ENCODE assay signal across 14 cellular contexts in the genomic region with DNA sequence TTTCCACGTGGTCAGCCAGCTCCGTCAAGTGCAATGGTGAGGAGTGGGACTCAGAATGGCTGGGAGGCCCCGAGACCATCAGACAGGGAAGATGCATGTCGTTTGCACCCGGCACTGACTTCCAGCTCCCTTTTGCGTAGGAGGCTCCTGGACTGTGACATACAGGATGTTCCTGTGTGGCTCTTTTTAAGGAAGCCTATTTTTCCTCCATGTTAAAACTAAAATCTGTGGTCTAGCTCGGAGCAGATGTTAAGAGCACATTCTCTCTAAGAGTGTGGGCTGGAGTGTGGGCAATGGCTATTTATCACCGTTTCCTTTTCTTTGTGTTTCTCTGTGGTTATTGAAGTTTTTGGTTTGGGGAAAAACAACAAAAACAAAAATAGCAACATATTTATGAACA. TPM values are rescaled to one million over a fixed set of nuclear protein-coding genes. Genes with fewer than 3 reads are reported as not detected.
DNase-seq lines count a peak whose midpoint lies in the region; ATAC-seq and TF ChIP-seq lines count a peak whose summit lies in the region.
"Had no signal": no experiment of that assay in that cellular context is flagged by ENCODE, and none has a peak within 500 bp of the region (broad histone marks: within the 10 kb centered on the region; RNA-seq: fewer than 3 reads in every experiment).

No MANE protein-coding gene starts in this region.

- H3K4me1 Mint-ChIP-seq in central memory CD8-positive, alpha-beta T cell: peaks cover 28% of the 10 kb centered on the region
- H3K4me1 Mint-ChIP-seq in naive B cell (peaks cover 32 to 38% (median 33%) of the 10 kb centered on the region in 3 donors), WTC11 (no peaks in the 10 kb centered on the region; the same call in none of the 2 replicates)

- H3K4me1 ChIP-seq in heart right ventricle: peaks cover 0 to 27% (median 4%) of the 10 kb centered on the region in 9 donors
- peaks cover 0 to 5% of the 10 kb centered on the region in 2 donors for H3K4me1 ChIP-seq in right atrium auricular region
- H3K4me1 ChIP-seq: uterus had no signal

- no peaks in the 10 kb centered on the region for H3K27me3 Mint-ChIP-seq in central memory CD8-positive, alpha-beta T cell
- H3K27me3 Mint-ChIP-seq in naive B cell (no peaks in the 10 kb centered on the region), WTC11 (ENCODE audit: low read depth) (no peaks in the 10 kb centered on the region)

- H3K27ac ChIP-seq in heart right ventricle (peak overlapping the region in 6 of 10 donors; percentile 10 to 77 (median 40)), right atrium auricular region (peak overlapping the region in 1 of 2 donors; percentile 23)

- no peak for DNase-seq in heart right ventricle
- DNase-seq in right atrium auricular region (ENCODE audit: low spot score): no peak
- no peak for DNase-seq in central memory CD8-positive, alpha-beta T cell (ENCODE audit: low spot score in 2 of 2)
- DNase-seq in naive B cell: no peak
- no peak for DNase-seq in HK-2 (ENCODE audit: unreplicated experiment)
- no peak for DNase-seq in WTC11 (ENCODE audit: low spot score)
- DNase-seq: EL, NCI-H226 had no signal

- H3K27ac Mint-ChIP-seq in central memory CD8-positive, alpha-beta T cell (ENCODE audit: low read depth): peak overlapping the region; percentile 26
- H3K27ac Mint-ChIP-seq in naive B cell (peak overlapping the region in 2 of 6 donors; percentile 7 to 69), WTC11 (no peak overlapping the region)

- peak in 5 of 8 donors; percentile 49 to 76 (median 61) for ATAC-seq in heart right ventricle
- ATAC-seq in central memory CD8-positive, alpha-beta T cell (replicated peaks; ENCODE audit: extremely low read depth, poor library complexity, severe bottlenecking): no peak
- no peak for ATAC-seq in naive B cell (ENCODE audit: low read depth in 2 of 2)
- no peak for ATAC-seq in HG02840 (IDR thresholded peaks at IDR 0.05; ENCODE audit: low FRiP score, unreplicated experiment)
- ATAC-seq in GM19351 (IDR thresholded peaks at IDR 0.05; ENCODE audit: unreplicated experiment): no peak
- ATAC-seq in WTC11: no peak

- H3K9me3 ChIP-seq in heart right ventricle (no peaks in the 10 kb centered on the region), right atrium auricular region (no peaks in the 10 kb centered on the region)
- H3K9me3 ChIP-seq: uterus had no signal

- CTCF ChIA-PET in WTC11 (lab: Charles Lee): interaction anchor here (0.7 to 1.6 kb wide), 8 partner anchors 8 to 357 kb away, joined by 3 to 5 read pairs (median 3); partner anchors contain the start of gene RNF141

- H3K36me3 ChIP-seq in heart right ventricle: no peaks in the 10 kb centered on the region
- no peaks in the 10 kb centered on the region for H3K36me3 ChIP-seq in right atrium auricular region
- H3K36me3 ChIP-seq: uterus had no signal

- H3K4me3 ChIP-seq in heart right ventricle: no peak overlapping the region
- H3K4me3 ChIP-seq in right atrium auricular region: no peak overlapping the region
- H3K4me3 ChIP-seq: uterus had no signal

- intact Hi-C loops in heart right ventricle (cut with DNase I): loop anchor here in 2 of 10 donors (5.0 kb wide), 3 partner anchors 238 to 323 kb away; no protein-coding TSS in a partner anchor

- 41 to 45% methylated on average over 8 of the region's 8 CpGs for WGBS in heart right ventricle, 2 donors

- peak overlapping the region; percentile 27 for H3K4me3 Mint-ChIP-seq in central memory CD8-positive, alpha-beta T cell
- H3K4me3 Mint-ChIP-seq in naive B cell (peak overlapping the region in 6 of 8 donors; percentile 35 to 86 (median 69)), WTC11 (no peak overlapping the region)

- H3K27me3 ChIP-seq in heart right ventricle (no peaks in the 10 kb centered on the region), right atrium auricular region (no peaks in the 10 kb centered on the region)
- H3K27me3 ChIP-seq: uterus had no signal

- POLR2A ChIA-PET in WTC11 (lab: Charles Lee): no interaction called here

- no peaks in the 10 kb centered on the region for H3K36me3 Mint-ChIP-seq in central memory CD8-positive, alpha-beta T cell (ENCODE audit: insufficient read depth)
- no peaks in the 10 kb centered on the region for H3K36me3 Mint-ChIP-seq in naive B cell
- H3K36me3 Mint-ChIP-seq in WTC11: no peaks in the 10 kb centered on the region
- H3K36me3 Mint-ChIP-seq: activated naive CD4-positive, alpha-beta T cell treated with anti-CD3 and anti-CD28 coated beads, Interleukin-2, amount 10 ng/mL, durations not matched to agents 7 days and 5 days; naive thymus-derived CD4-positive, alpha-beta T cell had no signal

- no peak for TF ChIP-seq CTCF in heart right ventricle (IDR thresholded peaks at IDR 0.05)
- TF ChIP-seq CTCF in right atrium auricular region (IDR thresholded peaks at IDR 0.05): no peak
- no peak for TF ChIP-seq CTCF in WTC11 (IDR thresholded peaks at IDR 0.05)

- no peaks in the 10 kb centered on the region for H3K9me3 Mint-ChIP-seq in central memory CD8-positive, alpha-beta T cell
- no peaks in the 10 kb centered on the region for H3K9me3 Mint-ChIP-seq in naive B cell
- H3K9me3 Mint-ChIP-seq in WTC11: 0 out of 2 replicates have a peak, but pooled peaks cover 3% of the 10 kb centered on the region
- H3K9me3 Mint-ChIP-seq: activated CD4-positive, alpha-beta T cell treated with anti-CD3 and anti-CD28 coated beads, Interleukin-2, amount 10 ng/mL, durations not matched to agents 24 days and 14 days; activated naive CD4-positive, alpha-beta T cell treated with anti-CD3 and anti-CD28 coated beads, Interleukin-2, amount 10 ng/mL, durations not matched to agents 7 days and 5 days; naive thymus-derived CD4-positive, alpha-beta T cell had no signal

TF ChIP-seq in WTC11, 78 proteins besides CTCF, POLR2A, EP300 and RAD21:
- no peak for TF ChIP-seq CDX4 (CRISPR knock-in tag; IDR thresholded peaks at IDR 0.05; ENCODE audit: borderline replicate concordance)
- TF ChIP-seq CREM (CRISPR knock-in tag; IDR thresholded peaks at IDR 0.05): no peak
- no peak for TF ChIP-seq AFF4 (CRISPR knock-in tag; IDR thresholded peaks at IDR 0.05; ENCODE audit: borderline replicate concordance)
- no peak for TF ChIP-seq NFATC4 (CRISPR knock-in tag; IDR thresholded peaks at IDR 0.05)
TF ChIP-seq in WTC11: peak in this region for 0.

RNA-seq across cellular contexts. Expression of gene AMPD3, which starts 40.9 kb away (rescaled TPM):
- total RNA-seq in heart right ventricle: 1 to 10 TPM; 1.4 to 8.7 (median 2.6) TPM
- 1 to 10 TPM in 1 of 2 donors, under 1 TPM in 1; 0.59 to 1.2 TPM for polyA plus RNA-seq in heart right ventricle
- 1 to 10 TPM; 2.8 to 5.3 TPM for total RNA-seq in right atrium auricular region
- 10 to 100 TPM; 20.2 to 35.5 (median 27.3) TPM for polyA plus RNA-seq in naive B cell (ENCODE audit: low read depth in 6 of 6)
- 5.0 to 7.1 TPM (median 6.4 TPM) in 3 replicates for total RNA-seq in WTC11 (2021)

Comparison
In these comparisons a context has a peak if more than half of its experiments do, and no peak if none do; other contexts are left out.
1. ATAC-seq: peak in heart right ventricle (5 of 8); none in central memory CD8-positive, alpha-beta T cell (single experiment), naive B cell (0 of 2), HG02840 (single experiment), GM19351 (single experiment) and WTC11 (single experiment).